Comparison of ENCODE assay signal across 31 cellular contexts in genomic region chr13:95392597-95392996, GRCh38.
"Had no signal": no experiment of that assay in that cellular context is flagged by ENCODE, and none has a peak within 500 bp of the region (broad histone marks: within the 10 kb centered on the region; RNA-seq: fewer than 3 reads in every experiment).

No MANE protein-coding gene starts in this region.

- H3K4me3 ChIP-seq: adrenal gland, ascending aorta, body of pancreas, breast epithelium, cardiac muscle cell had no signal

- H3K4me1 ChIP-seq: adrenal gland, ascending aorta, body of pancreas, breast epithelium had no signal

- DNase-seq: activated effector memory CD4-positive, alpha-beta T cell treated with anti-CD3 and anti-CD28 coated beads, Interleukin-2, amount 50 U/mL, for 16 hours; activated gamma-delta T cell; activated gamma-delta T cell treated with Interleukin-2 at 50 U/mL for 16 hours; activated naive CD4-positive, alpha-beta T cell; activated naive CD4-positive, alpha-beta T cell treated with anti-CD3 and anti-CD28 coated beads for 36 hours; activated naive CD4-positive, alpha-beta T cell treated with anti-CD3 and anti-CD28 coated beads, Interleukin-2, amount 10 ng/mL, durations not matched to agents 7 days and 5 days; activated naive CD4-positive, alpha-beta T cell treated with anti-CD3 and anti-CD28 coated beads, Interleukin-2, amount 50 U/mL, for 16 hours; activated naive CD4-positive, alpha-beta T cell treated with Interleukin-2 at 50 U/mL for 16 hours; activated naive CD8-positive, alpha-beta T cell treated with anti-CD3 and anti-CD28 coated beads for 36 hours; activated naive CD8-positive, alpha-beta T cell treated with anti-CD3 and anti-CD28 coated beads, Interleukin-2, amount 10 ng/mL, durations not matched to agents 7 days and 5 days; activated naive CD8-positive, alpha-beta T cell treated with anti-CD3 and anti-CD28 coated beads, Interleukin-2, amount 50 U/mL, for 24 hours; activated T-cell treated with anti-CD3 and anti-CD28 coated beads, Interleukin-2, amount 50 U/mL, for 1 hour; activated T-cell treated with anti-CD3 and anti-CD28 coated beads, Interleukin-2, amount 50 U/mL, for 24 hours; activated T-cell treated with anti-CD3 and anti-CD28 coated beads, Interleukin-2, amount 50 U/mL, for 4 hours; activated T-cell treated with anti-CD3 and anti-CD28 coated beads, Interleukin-2, amount 50 U/mL, for 48 hours; activated T-cell treated with anti-CD3 and anti-CD28 coated beads, Interleukin-2, amount 50 U/mL, for 72 hours; adrenal gland; amniotic stem cell; amygdala; anterior cingulate cortex; aorta; body of pancreas; brain microvascular endothelial cell; caudate nucleus; central memory CD4-positive, alpha-beta T cell; cerebellar nuclear complex had no signal

- ATAC-seq: activated naive CD4-positive, alpha-beta T cell treated with anti-CD3 and anti-CD28 coated beads, Interleukin-2, amount 50 U/mL, for 72 hours; activated naive CD8-positive, alpha-beta T cell treated with anti-CD3 and anti-CD28 coated beads, Interleukin-2, amount 50 U/mL, for 24 hours; activated T-cell treated with anti-CD3 and anti-CD28 coated beads, Interleukin-2, amount 50 U/mL, for 4 hours; activated T-cell treated with anti-CD3 and anti-CD28 coated beads, Interleukin-2, amount 50 U/mL, for 72 hours; activated T-helper 17 cell treated with anti-CD3 and anti-CD28 coated beads, Interleukin-2, amount 50 U/mL, for 72 hours; body of pancreas had no signal

- H3K27me3 ChIP-seq: adrenal gland, ascending aorta, body of pancreas, brain microvascular endothelial cell, cardiac muscle cell had no signal

- H3K27ac ChIP-seq: adrenal gland, ascending aorta, body of pancreas, brain microvascular endothelial cell, breast epithelium, cardiac muscle cell had no signal

- H3K9me3 ChIP-seq: adrenal gland, ascending aorta, body of pancreas, breast epithelium had no signal

- H3K36me3 ChIP-seq: adrenal gland, ascending aorta, brain microvascular endothelial cell, breast epithelium, cardiac muscle cell had no signal
